ENCODE assay signal across 21 cellular contexts in the genomic region with DNA sequence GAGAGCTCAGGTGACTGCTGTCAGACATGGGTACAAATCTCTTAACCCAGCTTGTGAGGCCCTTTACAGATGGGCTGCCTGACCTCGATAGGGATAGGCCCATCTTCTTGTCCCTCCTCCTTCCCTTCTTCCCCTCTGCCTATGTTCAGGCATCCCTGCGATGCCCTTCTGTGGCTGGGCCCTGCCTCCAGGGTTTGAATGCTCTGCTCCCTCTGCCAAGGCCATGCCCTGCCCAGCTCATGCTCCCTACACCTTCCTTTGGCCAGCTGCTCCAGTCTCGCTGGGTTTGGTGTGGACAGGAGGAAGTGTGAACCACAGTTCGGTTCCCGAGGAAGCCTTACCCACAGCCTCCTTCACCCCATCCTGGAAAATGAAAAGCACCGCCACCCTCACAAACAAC. TPM values are rescaled to one million over a fixed set of nuclear protein-coding genes. Genes with fewer than 3 reads are reported as not detected.
DNase-seq lines count a peak whose midpoint lies in the region; ATAC-seq, FAIRE-seq and TF ChIP-seq lines count a peak whose summit lies in the region.
"Had no signal": no experiment of that assay in that cellular context is flagged by ENCODE, and none has a peak within 500 bp of the region (broad histone marks: within the 10 kb centered on the region; RNA-seq: fewer than 3 reads in every experiment).

No MANE protein-coding gene starts in this region.

- 56% methylated on average over 6 of the region's 6 CpGs for WGBS in thymus

- H3K27ac ChIP-seq in kidney (ENCODE audit: low read depth in 2 of 2, low read length in 2 of 2): no peak overlapping the region
- H3K27ac ChIP-seq in thymus (ENCODE audit: low read depth): peak overlapping the region; percentile 42
- no peak overlapping the region for H3K27ac ChIP-seq in substantia nigra (ENCODE audit: low read depth, low read length, poor library complexity, severe bottlenecking)
- H3K27ac ChIP-seq: upper lobe of right lung had no signal

- TF ChIP-seq CTCF in kidney (IDR thresholded peaks at IDR 0.05; ENCODE audit: borderline replicate concordance, extremely low read depth, insufficient read depth) (no peak), GM20000 (IDR thresholded peaks at IDR 0.05; ENCODE audit: extremely low read depth, missing control alignments) (no peak)

- POLR2A ChIA-PET in activated CD4-positive, alpha-beta T cell treated with anti-CD3 and anti-CD28 coated beads for 36 hours (lab: Charles Lee): no interaction called here

- ATAC-seq in activated CD4-positive, alpha-beta T cell treated with anti-CD3 and anti-CD28 coated beads for 36 hours: no peak
- ATAC-seq: upper lobe of right lung had no signal

- H3K27me3 Mint-ChIP-seq in activated CD4-positive, alpha-beta T cell treated with anti-CD3 and anti-CD28 coated beads for 36 hours: no peaks in the 10 kb centered on the region
- no peaks in the 10 kb centered on the region for H3K27me3 Mint-ChIP-seq in activated T-helper 1 cell treated with anti-CD3 and anti-CD28 coated beads, Interleukin-12 subunit alpha, Interleukin-12 subunit beta, Interleukin-2, Interleukin-4 antibody, amounts not matched to agents 30 ng/mL and 10 ng/mL and 1 ng/mL, durations not matched to agents 14 hours and 24 hours and 36 hours (ENCODE audit: insufficient read depth)

- H3K4me3 Mint-ChIP-seq in activated CD4-positive, alpha-beta T cell treated with anti-CD3 and anti-CD28 coated beads for 36 hours: no peak overlapping the region
- H3K4me3 Mint-ChIP-seq in activated T-helper 1 cell treated with anti-CD3 and anti-CD28 coated beads, Interleukin-12 subunit alpha, Interleukin-12 subunit beta, Interleukin-2, Interleukin-4 antibody, amounts not matched to agents 30 ng/mL and 10 ng/mL and 1 ng/mL, durations not matched to agents 14 hours and 24 hours and 36 hours: peak overlapping the region; percentile 19

- H3K9me3 Mint-ChIP-seq in activated CD4-positive, alpha-beta T cell treated with anti-CD3 and anti-CD28 coated beads for 36 hours (ENCODE audit: low read depth): no peaks in the 10 kb centered on the region
- no peaks in the 10 kb centered on the region for H3K9me3 Mint-ChIP-seq in activated T-helper 1 cell treated with anti-CD3 and anti-CD28 coated beads, Interleukin-12 subunit alpha, Interleukin-12 subunit beta, Interleukin-2, Interleukin-4 antibody, amounts not matched to agents 30 ng/mL and 10 ng/mL and 1 ng/mL, durations not matched to agents 14 hours and 24 hours and 36 hours

- intact Hi-C loops in activated CD4-positive, alpha-beta T cell treated with anti-CD3 and anti-CD28 coated beads for 36 hours (cut with DNase I, micrococcal nuclease): no loop called here
- intact Hi-C loops in activated T-helper 1 cell treated with anti-CD3 and anti-CD28 coated beads, Interleukin-12 subunit alpha, Interleukin-12 subunit beta, Interleukin-2, Interleukin-4 antibody, amounts not matched to agents 30 ng/mL and 10 ng/mL and 1 ng/mL, durations not matched to agents 14 hours and 24 hours and 36 hours (cut with micrococcal nuclease): loop anchor here (5.0 kb wide), 1 partner anchor 129 kb away; no protein-coding TSS in a partner anchor
- intact Hi-C loops in kidney (cut with DNase I): no loop called here

- H3K4me1 Mint-ChIP-seq in activated CD4-positive, alpha-beta T cell treated with anti-CD3 and anti-CD28 coated beads for 36 hours: peaks cover 69% of the 10 kb centered on the region
- peaks cover 78% of the 10 kb centered on the region for H3K4me1 Mint-ChIP-seq in activated T-helper 1 cell treated with anti-CD3 and anti-CD28 coated beads, Interleukin-12 subunit alpha, Interleukin-12 subunit beta, Interleukin-2, Interleukin-4 antibody, amounts not matched to agents 30 ng/mL and 10 ng/mL and 1 ng/mL, durations not matched to agents 14 hours and 24 hours and 36 hours (ENCODE audit: low read depth)

- no peaks in the 10 kb centered on the region for H3K9me3 ChIP-seq in kidney (ENCODE audit: control insufficient read depth in 1 of 2, low read length in 2 of 2)
- H3K9me3 ChIP-seq in thymus (ENCODE audit: control insufficient read depth): no peaks in the 10 kb centered on the region
- H3K9me3 ChIP-seq: upper lobe of right lung had no signal

- no peak for FAIRE-seq in kidney (lab: Jason Lieb, UNC)
- FAIRE-seq: G401.6 had no signal

- H3K4me3 ChIP-seq in kidney (ENCODE audit: low read length in 2 of 2): no peak overlapping the region
- no peak overlapping the region for H3K4me3 ChIP-seq in thymus (ENCODE audit: low read length)
- H3K4me3 ChIP-seq: upper lobe of right lung had no signal

- peaks cover 21 to 25% of the 10 kb centered on the region in 2 donors for H3K4me1 ChIP-seq in kidney (ENCODE audit: control insufficient read depth in 1 of 2, insufficient read depth in 1 of 2, low read depth in 1 of 2, low read length in 2 of 2)
- H3K4me1 ChIP-seq in thymus (ENCODE audit: control insufficient read depth, insufficient read depth, low read length): peaks cover 34% of the 10 kb centered on the region

- no peak for DNase-seq in activated CD4-positive, alpha-beta T cell treated with anti-CD3 and anti-CD28 coated beads for 36 hours
- no peak for DNase-seq in activated CD4-positive, alpha-beta T cell treated with anti-CD3 and anti-CD28 coated beads for 48 hours
- no peak for DNase-seq in activated T-helper 1 cell treated with anti-CD3 and anti-CD28 coated beads, Interleukin-12 subunit alpha, Interleukin-12 subunit beta, Interleukin-2, Interleukin-4 antibody, amounts not matched to agents 30 ng/mL and 10 ng/mL and 1 ng/mL, durations not matched to agents 14 hours and 24 hours and 36 hours (ENCODE audit: low spot score)
- DNase-seq in kidney (peak; percentile 59), substantia nigra (lab: John Stamatoyannopoulos, UW) (no peak), middle frontal gyrus (ENCODE audit: extremely low spot score, low spot score) (no peak), GM20000 (ENCODE audit: low spot score) (no peak)
- DNase-seq: activated CD4-positive, alpha-beta T cell treated with anti-CD3 and anti-CD28 coated beads, Interleukin-2, amount 50 U/mL, for 4 hours; activated gamma-delta T cell; effector CD4-positive, alpha-beta T cell; MM.1S; NCI-H774; RPMI8226; stimulated activated CD4-positive, alpha-beta T cell treated with anti-CD3 and anti-CD28 coated beads, Interleukin-15, amount 100 ng/mL, for 24 hours; T-helper 2 cell; upper lobe of right lung had no signal

- no peaks in the 10 kb centered on the region for H3K27me3 ChIP-seq in thymus (ENCODE audit: control insufficient read depth, insufficient read depth)
- H3K27me3 ChIP-seq: upper lobe of right lung had no signal

- H3K36me3 ChIP-seq in kidney (ENCODE audit: control insufficient read depth in 1 of 2, insufficient read depth in 2 of 2, low read length in 2 of 2) (no peaks in the 10 kb centered on the region), thymus (ENCODE audit: control insufficient read depth, insufficient read depth) (peaks cover 19% of the 10 kb centered on the region)
- H3K36me3 ChIP-seq: upper lobe of right lung had no signal

- H3K9ac ChIP-seq in kidney (ENCODE audit: low read length in 2 of 2): no peak overlapping the region

- peak overlapping the region; percentile 24 for H3K27ac Mint-ChIP-seq in activated CD4-positive, alpha-beta T cell treated with anti-CD3 and anti-CD28 coated beads for 36 hours
- H3K27ac Mint-ChIP-seq in activated T-helper 1 cell treated with anti-CD3 and anti-CD28 coated beads, Interleukin-12 subunit alpha, Interleukin-12 subunit beta, Interleukin-2, Interleukin-4 antibody, amounts not matched to agents 30 ng/mL and 10 ng/mL and 1 ng/mL, durations not matched to agents 14 hours and 24 hours and 36 hours: peak overlapping the region; percentile 31

- CTCF ChIA-PET in activated CD4-positive, alpha-beta T cell treated with anti-CD3 and anti-CD28 coated beads for 36 hours (lab: Charles Lee): no interaction called here

- peaks cover 14% of the 10 kb centered on the region for H3K36me3 Mint-ChIP-seq in activated CD4-positive, alpha-beta T cell treated with anti-CD3 and anti-CD28 coated beads for 36 hours (ENCODE audit: low read depth)
- peaks cover 48% of the 10 kb centered on the region for H3K36me3 Mint-ChIP-seq in activated T-helper 1 cell treated with anti-CD3 and anti-CD28 coated beads, Interleukin-12 subunit alpha, Interleukin-12 subunit beta, Interleukin-2, Interleukin-4 antibody, amounts not matched to agents 30 ng/mL and 10 ng/mL and 1 ng/mL, durations not matched to agents 14 hours and 24 hours and 36 hours (ENCODE audit: low read depth)

RNA-seq across cellular contexts. Expression of gene FYCO1, which starts 4.3 kb away (rescaled TPM):
- total RNA-seq in activated CD4-positive, alpha-beta T cell treated with anti-CD3 and anti-CD28 coated beads for 36 hours: 10 to 100 TPM in 1 of 2 experiments, 1 to 10 TPM in 1; 8.2 to 10.6 TPM
- total RNA-seq in activated T-helper 1 cell treated with anti-CD3 and anti-CD28 coated beads, Interleukin-12 subunit alpha, Interleukin-12 subunit beta, Interleukin-2, Interleukin-4 antibody, amounts not matched to agents 30 ng/mL and 10 ng/mL and 1 ng/mL, durations not matched to agents 14 hours and 24 hours and 36 hours: 16.1 and 16.3 TPM in 2 replicates
- total RNA-seq in kidney: 39.1 TPM
- polyA plus RNA-seq in kidney (ENCODE audit: insufficient read depth, low read depth, low replicate concordance): 11.1 TPM
- 8.1 TPM for polyA plus RNA-seq in thymus

RNA-seq across cellular contexts. Expression of gene XCR1, which starts 35.9 kb away (rescaled TPM):
- not detected for total RNA-seq in activated CD4-positive, alpha-beta T cell treated with anti-CD3 and anti-CD28 coated beads for 36 hours
- 0.05 and 0.08 TPM in 2 replicates for total RNA-seq in activated T-helper 1 cell treated with anti-CD3 and anti-CD28 coated beads, Interleukin-12 subunit alpha, Interleukin-12 subunit beta, Interleukin-2, Interleukin-4 antibody, amounts not matched to agents 30 ng/mL and 10 ng/mL and 1 ng/mL, durations not matched to agents 14 hours and 24 hours and 36 hours
- 1.4 TPM for total RNA-seq in kidney
- polyA plus RNA-seq in kidney (ENCODE audit: insufficient read depth, low read depth, low replicate concordance) (not detected), thymus (5.7 TPM)
- total RNA-seq: A172, HT-29, osteoblast had no signal

RNA-seq across cellular contexts. Expression of gene CXCR6, which starts 48.1 kb away (rescaled TPM):
- under 1 TPM; 0.42 to 0.85 TPM for total RNA-seq in activated CD4-positive, alpha-beta T cell treated with anti-CD3 and anti-CD28 coated beads for 36 hours
- total RNA-seq in activated T-helper 1 cell treated with anti-CD3 and anti-CD28 coated beads, Interleukin-12 subunit alpha, Interleukin-12 subunit beta, Interleukin-2, Interleukin-4 antibody, amounts not matched to agents 30 ng/mL and 10 ng/mL and 1 ng/mL, durations not matched to agents 14 hours and 24 hours and 36 hours: 27.2 and 27.9 TPM in 2 replicates
- 2.7 TPM for total RNA-seq in kidney
- polyA plus RNA-seq in kidney (ENCODE audit: insufficient read depth, low read depth, low replicate concordance) (0.39 TPM), thymus (8.5 TPM)
- total RNA-seq: A172, HT-29, osteoblast had no signal
